ENCODE assay signal across 7 cellular contexts in genomic region chrX:108169768-108170167, GRCh38.
"Had no signal": no experiment of that assay in that cellular context is flagged by ENCODE, and none has a peak within 500 bp of the region (broad histone marks: within the 10 kb centered on the region; RNA-seq: fewer than 3 reads in every experiment).

No MANE protein-coding gene starts in this region.

- H3K27ac Mint-ChIP-seq: IgD-negative memory B cell had no signal

- H3K4me3 Mint-ChIP-seq: IgD-negative memory B cell had no signal

- FAIRE-seq: HepG2, HTR-8/SVneo, K562 had no signal

- DNase-seq: IMR-90, KBM-7, KG1 had no signal

- H3K36me3 Mint-ChIP-seq: IgD-negative memory B cell had no signal
